In genomic region chr7:107711301-107711700, GRCh38 we compare ENCODE assay signal across 21 cellular contexts. TPM values are rescaled to one million over a fixed set of nuclear protein-coding genes. Genes with fewer than 3 reads are reported as not detected.
DNase-seq lines count a peak whose midpoint lies in the region; ATAC-seq, FAIRE-seq and TF ChIP-seq lines count a peak whose summit lies in the region.
"Had no signal": no experiment of that assay in that cellular context is flagged by ENCODE, and none has a peak within 500 bp of the region (broad histone marks: within the 10 kb centered on the region; RNA-seq: fewer than 3 reads in every experiment).

No MANE protein-coding gene starts in this region.

- no peak for TF ChIP-seq POLR2A in H54 (IDR thresholded peaks at IDR 0.05; ENCODE audit: low read depth, low read length)

- no peaks in the 10 kb centered on the region for H3K9me3 Mint-ChIP-seq in activated CD4-positive, alpha-beta T cell treated with anti-CD3 and anti-CD28 coated beads, Interleukin-2, amount 10 ng/mL, durations not matched to agents 24 days and 14 days
- H3K9me3 Mint-ChIP-seq: activated naive CD4-positive, alpha-beta T cell treated with anti-CD3 and anti-CD28 coated beads, Interleukin-2, amount 10 ng/mL, durations not matched to agents 7 days and 5 days; CD4-positive, CD25-positive, alpha-beta regulatory T cell; naive B cell had no signal

- peaks cover 19% of the 10 kb centered on the region for H3K36me3 Mint-ChIP-seq in activated CD4-positive, alpha-beta T cell treated with anti-CD3 and anti-CD28 coated beads, Interleukin-2, amount 10 ng/mL, durations not matched to agents 24 days and 14 days (ENCODE audit: low read depth)
- H3K36me3 Mint-ChIP-seq: activated naive CD4-positive, alpha-beta T cell treated with anti-CD3 and anti-CD28 coated beads, Interleukin-2, amount 10 ng/mL, durations not matched to agents 7 days and 5 days; CD4-positive, CD25-positive, alpha-beta regulatory T cell; naive B cell had no signal

- no peak overlapping the region for H3K4me3 Mint-ChIP-seq in activated CD4-positive, alpha-beta T cell treated with anti-CD3 and anti-CD28 coated beads, Interleukin-2, amount 10 ng/mL, durations not matched to agents 24 days and 14 days
- H3K4me3 Mint-ChIP-seq: activated naive CD4-positive, alpha-beta T cell treated with anti-CD3 and anti-CD28 coated beads, Interleukin-2, amount 10 ng/mL, durations not matched to agents 7 days and 5 days; CD4-positive, CD25-positive, alpha-beta regulatory T cell; naive B cell had no signal

- H3K27me3 Mint-ChIP-seq in activated CD4-positive, alpha-beta T cell treated with anti-CD3 and anti-CD28 coated beads, Interleukin-2, amount 10 ng/mL, durations not matched to agents 24 days and 14 days, result no peaks in the 10 kb centered on the region
- H3K27me3 Mint-ChIP-seq: activated naive CD4-positive, alpha-beta T cell treated with anti-CD3 and anti-CD28 coated beads, Interleukin-2, amount 10 ng/mL, durations not matched to agents 7 days and 5 days; naive B cell had no signal

- ATAC-seq in HG03354 (IDR thresholded peaks at IDR 0.05; ENCODE audit: poor library complexity, severe bottlenecking, unreplicated experiment), result no peak

- H3K4me3 ChIP-seq in AG09309 (ENCODE audit: control insufficient read depth, low read depth, low read length), result no peak overlapping the region
- H3K4me3 ChIP-seq: ascending aorta, left ventricle myocardium inferior, SK-N-MC, upper lobe of left lung had no signal

- no peak overlapping the region for H3K27ac Mint-ChIP-seq in activated CD4-positive, alpha-beta T cell treated with anti-CD3 and anti-CD28 coated beads, Interleukin-2, amount 10 ng/mL, durations not matched to agents 24 days and 14 days
- H3K27ac Mint-ChIP-seq: activated naive CD4-positive, alpha-beta T cell treated with anti-CD3 and anti-CD28 coated beads, Interleukin-2, amount 10 ng/mL, durations not matched to agents 7 days and 5 days; CD4-positive, CD25-positive, alpha-beta regulatory T cell; naive B cell had no signal

- TF ChIP-seq CTCF in AG09309 (IDR thresholded peaks at IDR 0.05; ENCODE audit: control insufficient read depth, insufficient read depth, low read depth, low read length, missing control alignments) (no peak), D721Med (IDR thresholded peaks at IDR 0.05; ENCODE audit: insufficient read depth, missing control alignments) (no peak)

- intact Hi-C loops in activated CD4-positive, alpha-beta T cell treated with anti-CD3 and anti-CD28 coated beads, Interleukin-2, amount 10 ng/mL, durations not matched to agents 24 days and 14 days (cut with micrococcal nuclease), result no loop called here

- FAIRE-seq in H54 (lab: Jason Lieb, UNC) (peak; percentile 70), D721Med (lab: Jason Lieb, UNC) (no peak)
- FAIRE-seq: GM18507 had no signal

- H3K4me1 Mint-ChIP-seq in activated CD4-positive, alpha-beta T cell treated with anti-CD3 and anti-CD28 coated beads, Interleukin-2, amount 10 ng/mL, durations not matched to agents 24 days and 14 days, result no peaks in the 10 kb centered on the region
- H3K4me1 Mint-ChIP-seq: activated naive CD4-positive, alpha-beta T cell treated with anti-CD3 and anti-CD28 coated beads, Interleukin-2, amount 10 ng/mL, durations not matched to agents 7 days and 5 days; CD4-positive, CD25-positive, alpha-beta regulatory T cell; naive B cell had no signal

- DNase-seq in AG09309 (ENCODE audit: low read depth) (peak; percentile 43), H54 (ENCODE audit: insufficient read length, low spot score) (no peak), astrocyte of the hippocampus (ENCODE audit: low read depth, low spot score) (peak; percentile 53), kidney tubule cell (ENCODE audit: low spot score) (peak; percentile 36), NCI-H774 (lab: John Stamatoyannopoulos, UW) (no peak), D721Med (ENCODE audit: insufficient read length, low spot score) (no peak)
- DNase-seq in activated CD4-positive, alpha-beta T cell treated with anti-CD3 and anti-CD28 coated beads, Interleukin-2, amount 10 ng/mL, durations not matched to agents 24 days and 14 days, result no peak
- DNase-seq: activated CD4-positive, alpha-beta T cell treated with anti-CD3 and anti-CD28 coated beads for 48 hours; activated naive CD4-positive, alpha-beta T cell treated with anti-CD3 and anti-CD28 coated beads, Interleukin-2, amount 10 ng/mL, durations not matched to agents 7 days and 5 days; CD4-positive, CD25-positive, alpha-beta regulatory T cell; foreskin melanocyte; left ventricle myocardium inferior; naive B cell; NCI-H1694; NCI-H82; T-helper 2 cell; upper lobe of left lung had no signal

RNA-seq across cellular contexts. Expression of gene CBLL1, which starts 32.6 kb away (rescaled TPM):
- total RNA-seq in activated CD4-positive, alpha-beta T cell treated with anti-CD3 and anti-CD28 coated beads, Interleukin-2, amount 10 ng/mL, durations not matched to agents 24 days and 14 days, result 48.7 and 50.7 TPM in 2 replicates

RNA-seq across cellular contexts. Expression of gene SLC26A4, which starts 50.7 kb away (rescaled TPM):
- 6.5 and 7.8 TPM in 2 replicates for total RNA-seq in activated CD4-positive, alpha-beta T cell treated with anti-CD3 and anti-CD28 coated beads, Interleukin-2, amount 10 ng/mL, durations not matched to agents 24 days and 14 days

Comparison
In these comparisons a context has a peak if more than half of its experiments do, and no peak if none do; other contexts are left out.
1. DNase-seq: peak in AG09309 (single experiment), astrocyte of the hippocampus (single experiment) and kidney tubule cell (single experiment); none in H54 (single experiment), activated CD4-positive, alpha-beta T cell treated with anti-CD3 and anti-CD28 coated beads, Interleukin-2, amount 10 ng/mL, durations not matched to agents 24 days and 14 days (single experiment), NCI-H774 (single experiment) and D721Med (single experiment).